In the genomic region with DNA sequence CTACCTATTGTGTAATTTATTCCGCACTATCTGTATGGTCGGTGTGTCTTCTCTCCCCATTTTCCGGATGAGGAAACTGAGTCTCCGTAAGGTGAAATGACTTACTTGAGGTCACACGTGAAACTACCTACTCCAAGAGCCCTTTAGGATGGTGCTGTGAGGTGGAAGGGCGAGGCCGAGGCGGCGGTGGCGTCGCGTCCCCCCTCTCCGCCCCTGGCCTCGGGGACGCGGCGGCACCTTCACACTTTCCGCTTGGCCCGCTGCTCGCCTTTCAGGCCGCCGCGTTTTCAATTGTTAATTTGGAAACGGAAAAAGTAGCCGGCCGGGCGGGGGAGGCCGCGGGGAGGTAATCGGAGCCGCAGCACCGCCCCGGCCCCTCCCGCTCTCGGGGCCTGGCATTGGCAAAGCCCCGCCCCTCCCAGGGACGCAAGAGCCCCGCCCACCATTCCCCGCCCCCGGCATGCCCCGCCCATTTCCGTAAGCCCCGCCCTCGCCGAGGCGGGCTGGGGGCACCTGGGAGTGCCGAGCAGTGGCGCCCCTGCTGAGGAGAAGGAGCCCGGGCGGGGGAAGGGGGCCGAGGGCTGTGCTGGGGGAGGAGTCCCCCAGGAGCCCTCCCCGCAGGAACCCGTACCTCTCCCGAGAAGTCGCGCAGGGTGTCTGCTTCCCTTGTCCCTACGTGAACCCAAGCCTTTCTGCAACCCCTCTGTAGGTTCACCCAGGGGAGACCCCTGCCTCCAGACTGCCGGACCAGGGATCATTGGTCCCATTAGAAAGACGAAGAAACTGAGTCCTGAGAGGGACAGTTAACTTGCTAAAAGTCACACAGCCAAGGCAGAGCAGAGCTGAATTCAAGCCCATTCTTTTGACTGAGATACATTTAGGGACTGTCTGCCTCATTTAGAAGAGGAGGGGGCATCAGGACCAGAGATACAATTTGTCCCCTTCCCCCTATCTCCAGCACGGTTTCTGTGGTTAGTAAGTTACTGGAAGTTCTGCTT, we compare ENCODE assay signal across 8 cellular contexts. TPM values are rescaled to one million over a fixed set of nuclear protein-coding genes. Genes with fewer than 3 reads are reported as not detected.
DNase-seq lines count a peak whose midpoint lies in the region; ATAC-seq and TF ChIP-seq lines count a peak whose summit lies in the region.

No MANE protein-coding gene starts in this region.

- CTCF ChIA-PET in CD4-positive, alpha-beta T cell (lab: Charles Lee): interaction anchor here (0.8 to 1.0 kb wide), 2 partner anchors 27 to 111 kb away, joined by 3 read pairs; partner anchors contain the start of gene NFYC

- H3K27me3 ChIP-seq in CD4-positive, alpha-beta T cell (ENCODE audit: control insufficient read depth, insufficient read depth, low read length): no peaks in the 10 kb centered on the region
- H3K27me3 ChIP-seq in dorsolateral prefrontal cortex (no peaks in the 10 kb centered on the region), lung (ENCODE audit: control insufficient read depth, insufficient read depth) (no peaks in the 10 kb centered on the region)

- no peak for TF ChIP-seq CTCF in CD4-positive, alpha-beta T cell (IDR thresholded peaks at IDR 0.05)
- no peak for TF ChIP-seq CTCF in dorsolateral prefrontal cortex (IDR thresholded peaks at IDR 0.05 in 54 of 56, conservative IDR thresholded peaks at IDR 0.05 in 2 of 56; ENCODE audit: low read depth in 1 of 56, partially characterized antibody in 56 of 56)
- TF ChIP-seq CTCF in lung (IDR thresholded peaks at IDR 0.05; ENCODE audit: control extremely low read depth, extremely low read depth): no peak

- H3K4me3 Mint-ChIP-seq in CD4-positive, alpha-beta T cell: peak overlapping the region; percentile 84

- peak; percentile 74 to 86 (median 82) for DNase-seq in CD4-positive, alpha-beta T cell
- DNase-seq in NCI-H2029 treated with DMSO at 0.1 percent for 48 hours (lab: John Stamatoyannopoulos, UW) (peak; percentile 98), dorsolateral prefrontal cortex (peak in 1 of 10 donors; percentile 14), lung (ENCODE audit: low spot score) (peak; percentile 83), NCI-H2081 treated with DMSO at 0.1 percent for 48 hours (lab: John Stamatoyannopoulos, UW) (no peak)
- DNase-seq in activated CD4-positive, alpha-beta T cell treated with anti-CD3 and anti-CD28 coated beads, Interleukin-2, amount 50 U/mL, for 1 hour: peak; percentile 85
- DNase-seq in stimulated activated CD4-positive, alpha-beta T cell treated with anti-CD3 and anti-CD28 coated beads, TNF-alpha, amount 100 ng/mL, for 24 hours (ENCODE audit: low read depth in 3 of 3): peak; percentile 64 to 83 (median 65)

- no peaks in the 10 kb centered on the region for H3K36me3 ChIP-seq in lung (ENCODE audit: control insufficient read depth in 2 of 2, insufficient read depth in 2 of 2, low read length in 2 of 2)

- H3K9me3 ChIP-seq in CD4-positive, alpha-beta T cell (ENCODE audit: control insufficient read depth, low read length): no peaks in the 10 kb centered on the region
- H3K9me3 ChIP-seq in lung (ENCODE audit: control insufficient read depth in 2 of 2, insufficient read depth in 1 of 2, low read length in 1 of 2): no peaks in the 10 kb centered on the region

- peak; percentile 91 for ATAC-seq in CD4-positive, alpha-beta T cell (ENCODE audit: poor library complexity)
- ATAC-seq in GM21825 (IDR thresholded peaks at IDR 0.05; ENCODE audit: unreplicated experiment) (peak; percentile 68), lung (ENCODE audit: insufficient read depth, low FRiP score) (peak; percentile 92)

- no peaks in the 10 kb centered on the region for H3K27me3 Mint-ChIP-seq in CD4-positive, alpha-beta T cell

- H3K36me3 Mint-ChIP-seq in CD4-positive, alpha-beta T cell (ENCODE audit: low read depth): no peaks in the 10 kb centered on the region

- H3K4me3 ChIP-seq in dorsolateral prefrontal cortex (peak overlapping the region; percentile 19 to 70 (median 52)), lung (no peak overlapping the region)

- peak overlapping the region; percentile 49 for H3K27ac ChIP-seq in CD4-positive, alpha-beta T cell (ENCODE audit: low read depth, low read length)
- peak overlapping the region in 18 of 59 donors; percentile 4 to 69 (median 48) for H3K27ac ChIP-seq in dorsolateral prefrontal cortex
- H3K27ac ChIP-seq in lung (ENCODE audit: low read depth in 1 of 2, low read length in 1 of 2): peak overlapping the region; percentile 43 to 72

- no peaks in the 10 kb centered on the region for H3K9me3 Mint-ChIP-seq in CD4-positive, alpha-beta T cell

- H3K4me1 ChIP-seq in lung (ENCODE audit: control insufficient read depth in 2 of 2, insufficient read depth in 2 of 2, low read length in 2 of 2): peaks cover 0 to 7% of the 10 kb centered on the region in 2 donors

- POLR2A ChIA-PET in CD4-positive, alpha-beta T cell (lab: Charles Lee): interaction anchor here (0.9 to 4.8 kb wide), 2 partner anchors 16 to 60 kb away, joined by 3 to 21 read pairs; partner anchors contain the start of gene CITED4

- H3K27ac Mint-ChIP-seq in CD4-positive, alpha-beta T cell: peak overlapping the region; percentile 81

- intact Hi-C loops in CD4-positive, alpha-beta T cell (cut with DNase I, micrococcal nuclease): loop anchor here (1.0 to 10.0 kb wide), 5 partner anchors 16 to 552 kb away; partner anchors contain the start of genes CITED4 (in 1 of the 2), NFYC (in 1 of the 2) and RIMS3 (in 1 of the 2)
- intact Hi-C loops in dorsolateral prefrontal cortex (cut with DNase I): no loop called here

- H3K4me1 Mint-ChIP-seq in CD4-positive, alpha-beta T cell (ENCODE audit: low read depth): peaks cover 30% of the 10 kb centered on the region

- 6 to 7% methylated on average over 44 to 60 of the region's 60 CpGs for whole genome bisulfite sequencing in lung, 2 donors

RNA-seq across cellular contexts. Expression of gene KCNQ4, which starts 18.8 kb away (rescaled TPM):
- total RNA-seq in CD4-positive, alpha-beta T cell: under 1 TPM; 0.25 to 0.30 TPM
- total RNA-seq in dorsolateral prefrontal cortex (10 to 100 TPM in 10 of 120 experiments, 1 to 10 TPM in 110; 2.1 to 12.7 (median 6.9) TPM), lung (under 1 TPM; 0.63 to 0.98 TPM)
- under 1 TPM; 0.54 to 0.55 TPM for polyA plus RNA-seq in lung

RNA-seq across cellular contexts. Expression of gene CITED4, which starts 59.8 kb away (rescaled TPM):
- 10 to 100 TPM; 51.6 to 52.0 TPM for total RNA-seq in CD4-positive, alpha-beta T cell
- total RNA-seq in dorsolateral prefrontal cortex (10 to 100 TPM in 97 of 120 experiments, 1 to 10 TPM in 23; 6.5 to 19.9 (median 12.1) TPM), lung (10 to 100 TPM in 1 of 2 donors, 1 to 10 TPM in 1; 7.4 to 15.1 TPM)
- 1 to 10 TPM; 4.7 to 7.9 TPM for polyA plus RNA-seq in lung

Comparison
In these comparisons a context has a peak if more than half of its experiments do, and no peak if none do; other contexts are left out.
1. intact Hi-C loops: an anchor here in CD4-positive, alpha-beta T cell (1.0 to 10.0 kb wide); none called in dorsolateral prefrontal cortex.